In the genomic region with DNA sequence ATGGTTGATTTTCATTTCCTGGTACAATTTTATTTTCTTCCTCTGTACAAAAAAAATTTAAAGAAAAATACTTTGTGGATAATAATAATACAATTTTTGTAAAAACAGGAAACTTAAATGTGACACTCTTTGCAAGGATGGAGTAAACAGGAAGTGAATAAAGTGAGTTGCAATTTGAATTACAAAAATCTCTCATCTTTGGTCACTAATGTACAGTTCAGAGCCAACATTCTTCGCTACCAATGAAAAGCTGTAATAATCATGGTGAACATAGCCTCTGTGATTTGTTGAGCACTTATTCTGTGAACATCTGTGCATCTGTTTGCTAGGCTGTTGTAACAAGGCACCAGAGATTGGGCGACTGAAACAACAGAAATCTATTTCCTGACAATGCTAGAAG, we compare ENCODE assay signal across 19 cellular contexts.
DNase-seq lines count a peak whose midpoint lies in the region; ATAC-seq, FAIRE-seq and TF ChIP-seq lines count a peak whose summit lies in the region.
"Had no signal": no experiment of that assay in that cellular context is flagged by ENCODE, and none has a peak within 500 bp of the region (broad histone marks: within the 10 kb centered on the region; RNA-seq: fewer than 3 reads in every experiment).

No MANE protein-coding gene starts in this region.

- no peak for TF ChIP-seq POLR2A in uterus (IDR thresholded peaks at IDR 0.05)

- DNase-seq in activated naive CD8-positive, alpha-beta T cell treated with anti-CD3 and anti-CD28 coated beads for 36 hours: no peak
- no peak for DNase-seq in activated CD8-positive, alpha-beta T cell treated with anti-CD3 and anti-CD28 coated beads, Interleukin-2, amount 10 ng/mL, durations not matched to agents 7 days and 5 days
- DNase-seq in kidney (no peak), uterus (no peak), small intestine (no peak)
- DNase-seq: activated CD4-positive, CD25-positive, alpha-beta regulatory T cell treated with anti-CD3 and anti-CD28 coated beads, Interleukin-2, amount 50 U/mL, for 72 hours; DMS 273 treated with DMSO at 0.1 percent for 48 hours; Karpas-422; mesendoderm; NCI-H1417; right cardiac atrium; stimulated activated CD4-positive, alpha-beta T cell treated with anti-CD3 and anti-CD28 coated beads, Interleukin-2, amount 100 ng/mL, for 24 hours; substantia nigra had no signal

- H3K9me3 ChIP-seq in kidney (ENCODE audit: control insufficient read depth in 1 of 2, low read length in 2 of 2) (no peaks in the 10 kb centered on the region), uterus (no peaks in the 10 kb centered on the region), small intestine (ENCODE audit: control insufficient read depth, low read depth) (no peaks in the 10 kb centered on the region)
- H3K9me3 ChIP-seq: esophagus muscularis mucosa, HAP-1 had no signal

- intact Hi-C loops in kidney (cut with DNase I): no loop called here
- intact Hi-C loops in uterus (cut with DNase I; ENCODE audit: low total_unique reads): no loop called here

- H3K27ac ChIP-seq in kidney (ENCODE audit: low read depth in 2 of 2, low read length in 2 of 2) (no peak overlapping the region), uterus (peak overlapping the region; percentile 69 to 90), small intestine (ENCODE audit: low read depth in 1 of 2, low read length in 1 of 2) (peak overlapping the region in 1 of 2 donors; percentile 75)
- H3K27ac ChIP-seq: esophagus muscularis mucosa, RWPE1 had no signal

- POLR2A ChIA-PET in activated CD8-positive, alpha-beta T cell treated with anti-CD3 and anti-CD28 coated beads, Interleukin-2, amount 10 ng/mL, durations not matched to agents 7 days and 5 days (lab: Charles Lee): interaction anchor here (0.6 to 0.8 kb wide), 3 partner anchors 20 to 295 kb away, joined by 3 to 4 read pairs (median 3); a partner anchor contains a TSS

- no peak overlapping the region for H3K9ac ChIP-seq in kidney (ENCODE audit: low read length in 2 of 2)

- CTCF ChIA-PET in activated CD8-positive, alpha-beta T cell treated with anti-CD3 and anti-CD28 coated beads, Interleukin-2, amount 10 ng/mL, durations not matched to agents 7 days and 5 days (lab: Charles Lee): interaction anchor here (1.0 kb wide), 1 partner anchor 295 kb away, joined by 3 read pairs; a partner anchor contains a TSS

- no peaks in the 10 kb centered on the region for H3K36me3 Mint-ChIP-seq in activated naive CD8-positive, alpha-beta T cell
- no peaks in the 10 kb centered on the region for H3K36me3 Mint-ChIP-seq in activated naive CD8-positive, alpha-beta T cell treated with anti-CD3 and anti-CD28 coated beads for 36 hours
- H3K36me3 Mint-ChIP-seq in activated CD8-positive, alpha-beta T cell treated with anti-CD3 and anti-CD28 coated beads, Interleukin-2, amount 10 ng/mL, durations not matched to agents 7 days and 5 days (ENCODE audit: low read depth): peaks cover 15% of the 10 kb centered on the region

- H3K36me3 ChIP-seq in kidney (ENCODE audit: control insufficient read depth in 1 of 2, insufficient read depth in 2 of 2, low read length in 2 of 2) (no peaks in the 10 kb centered on the region), uterus (no peaks in the 10 kb centered on the region), small intestine (ENCODE audit: control insufficient read depth in 2 of 2, insufficient read depth in 2 of 2, low read length in 2 of 2) (no peaks in the 10 kb centered on the region)
- H3K36me3 ChIP-seq: esophagus muscularis mucosa, HAP-1 had no signal

- H3K4me3 ChIP-seq in kidney (ENCODE audit: low read length in 2 of 2): no peak overlapping the region
- no peak overlapping the region for H3K4me3 ChIP-seq in uterus
- H3K4me3 ChIP-seq in small intestine (ENCODE audit: low read depth in 1 of 2, low read length in 2 of 2): no peak overlapping the region
- H3K4me3 ChIP-seq: esophagus muscularis mucosa, HAP-1 had no signal

- ATAC-seq in activated CD8-positive, alpha-beta T cell treated with anti-CD3 and anti-CD28 coated beads, Interleukin-2, amount 10 ng/mL, durations not matched to agents 7 days and 5 days: no peak
- ATAC-seq in HG03354 (IDR thresholded peaks at IDR 0.05; ENCODE audit: poor library complexity, severe bottlenecking, unreplicated experiment): no peak
- ATAC-seq in GM18873 (IDR thresholded peaks at IDR 0.05; ENCODE audit: low FRiP score, unreplicated experiment): no peak
- ATAC-seq: right cardiac atrium had no signal

- H3K27me3 ChIP-seq in uterus: no peaks in the 10 kb centered on the region
- H3K27me3 ChIP-seq in small intestine (ENCODE audit: control insufficient read depth in 2 of 2, insufficient read depth in 2 of 2, low read length in 2 of 2): no peaks in the 10 kb centered on the region
- H3K27me3 ChIP-seq: esophagus muscularis mucosa had no signal

- FAIRE-seq in kidney (lab: Jason Lieb, UNC) (peak; percentile 13), small intestine (lab: Jason Lieb, UNC) (no peak)

- H3K9me3 Mint-ChIP-seq in activated naive CD8-positive, alpha-beta T cell (ENCODE audit: low read depth): no peaks in the 10 kb centered on the region
- peaks cover 2% of the 10 kb centered on the region for H3K9me3 Mint-ChIP-seq in activated naive CD8-positive, alpha-beta T cell treated with anti-CD3 and anti-CD28 coated beads for 36 hours
- H3K9me3 Mint-ChIP-seq in activated CD8-positive, alpha-beta T cell treated with anti-CD3 and anti-CD28 coated beads, Interleukin-2, amount 10 ng/mL, durations not matched to agents 7 days and 5 days (ENCODE audit: insufficient read depth): no peaks in the 10 kb centered on the region

- TF ChIP-seq CTCF in kidney (IDR thresholded peaks at IDR 0.05; ENCODE audit: borderline replicate concordance, extremely low read depth, insufficient read depth) (no peak), uterus (IDR thresholded peaks at IDR 0.05) (no peak)

- H3K4me3 Mint-ChIP-seq in activated naive CD8-positive, alpha-beta T cell: no peak overlapping the region
- no peak overlapping the region for H3K4me3 Mint-ChIP-seq in activated naive CD8-positive, alpha-beta T cell treated with anti-CD3 and anti-CD28 coated beads for 36 hours
- no peak overlapping the region for H3K4me3 Mint-ChIP-seq in activated CD8-positive, alpha-beta T cell treated with anti-CD3 and anti-CD28 coated beads, Interleukin-2, amount 10 ng/mL, durations not matched to agents 7 days and 5 days

- H3K4me1 ChIP-seq in kidney (ENCODE audit: control insufficient read depth in 1 of 2, insufficient read depth in 1 of 2, low read depth in 1 of 2, low read length in 2 of 2): peaks cover 0 to 8% of the 10 kb centered on the region in 2 donors
- H3K4me1 ChIP-seq in uterus: peaks cover 4 to 7% of the 10 kb centered on the region in 2 donors
- no peaks in the 10 kb centered on the region for H3K4me1 ChIP-seq in small intestine (ENCODE audit: control insufficient read depth in 2 of 2, insufficient read depth in 1 of 2, low read depth in 1 of 2, low read length in 1 of 2)
- H3K4me1 ChIP-seq: HAP-1 had no signal

- 72 to 88% (median 75%) methylated on average over 2 of the region's 2 CpGs for whole genome bisulfite sequencing in small intestine, 3 donors

- H3K27me3 Mint-ChIP-seq in activated naive CD8-positive, alpha-beta T cell: no peaks in the 10 kb centered on the region
- H3K27me3 Mint-ChIP-seq in activated naive CD8-positive, alpha-beta T cell treated with anti-CD3 and anti-CD28 coated beads for 36 hours: no peaks in the 10 kb centered on the region
- no peaks in the 10 kb centered on the region for H3K27me3 Mint-ChIP-seq in activated CD8-positive, alpha-beta T cell treated with anti-CD3 and anti-CD28 coated beads, Interleukin-2, amount 10 ng/mL, durations not matched to agents 7 days and 5 days (ENCODE audit: low read depth)

- H3K4me1 Mint-ChIP-seq in activated naive CD8-positive, alpha-beta T cell (ENCODE audit: low read depth): peaks cover 25% of the 10 kb centered on the region
- H3K4me1 Mint-ChIP-seq in activated naive CD8-positive, alpha-beta T cell treated with anti-CD3 and anti-CD28 coated beads for 36 hours: peaks cover 11% of the 10 kb centered on the region
- peaks cover 39% of the 10 kb centered on the region for H3K4me1 Mint-ChIP-seq in activated CD8-positive, alpha-beta T cell treated with anti-CD3 and anti-CD28 coated beads, Interleukin-2, amount 10 ng/mL, durations not matched to agents 7 days and 5 days (ENCODE audit: low read depth)

- H3K27ac Mint-ChIP-seq in activated naive CD8-positive, alpha-beta T cell: peak overlapping the region; percentile 18
- no peak overlapping the region for H3K27ac Mint-ChIP-seq in activated naive CD8-positive, alpha-beta T cell treated with anti-CD3 and anti-CD28 coated beads for 36 hours
- H3K27ac Mint-ChIP-seq in activated CD8-positive, alpha-beta T cell treated with anti-CD3 and anti-CD28 coated beads, Interleukin-2, amount 10 ng/mL, durations not matched to agents 7 days and 5 days: peak overlapping the region; percentile 82

Comparison
In these comparisons a context has a peak if more than half of its experiments do, and no peak if none do; other contexts are left out.
1. H3K27ac ChIP-seq: peak in uterus (2 of 2); none in kidney (0 of 2).